33 cellular contexts compared by ENCODE assay signal in genomic region chr7:22316914-22317313, GRCh38.
"Had no signal": no experiment of that assay in that cellular context is flagged by ENCODE, and none has a peak within 500 bp of the region (broad histone marks: within the 10 kb centered on the region; RNA-seq: fewer than 3 reads in every experiment).

No MANE protein-coding gene starts in this region.

- H3K4me3 ChIP-seq: adrenal gland, body of pancreas, esophagus squamous epithelium, gastroesophageal sphincter, heart right ventricle, hepatocyte had no signal

- H3K36me3 ChIP-seq: adrenal gland, gastroesophageal sphincter, heart right ventricle, WERI-Rb-1 had no signal

- H3K9me3 ChIP-seq: adrenal gland, body of pancreas, esophagus squamous epithelium, gastroesophageal sphincter, heart right ventricle had no signal

- H3K9me3 Mint-ChIP-seq: activated B cell treated with CpG ODN at 0.5 μM for 24 hours; activated CD4-positive, alpha-beta memory T cell treated with anti-CD3 and anti-CD28 coated beads for 36 hours; activated CD4-positive, alpha-beta T cell treated with anti-CD3 and anti-CD28 coated beads, Interleukin-2, amount 10 ng/mL, durations not matched to agents 24 days and 14 days; activated naive CD4-positive, alpha-beta T cell treated with anti-CD3 and anti-CD28 coated beads for 36 hours; activated naive CD4-positive, alpha-beta T cell treated with anti-CD3 and anti-CD28 coated beads, Interleukin-2, amount 50 U/mL, for 24 hours; activated naive CD8-positive, alpha-beta T cell treated with anti-CD3 and anti-CD28 coated beads for 36 hours; activated naive CD8-positive, alpha-beta T cell treated with anti-CD3 and anti-CD28 coated beads, Interleukin-2, amount 50 U/mL, for 24 hours; activated T-helper 1 cell treated with anti-CD3 and anti-CD28 coated beads, Interleukin-12 subunit alpha, Interleukin-12 subunit beta, Interleukin-2, Interleukin-4 antibody, amounts not matched to agents 30 ng/mL and 10 ng/mL and 1 ng/mL, durations not matched to agents 14 hours and 24 hours and 36 hours; activated T-helper 2 cell treated with anti-CD3 and anti-CD28 coated beads, Interferon-gamma antibody, Interleukin-2, Interleukin-4, amounts not matched to agents 10 μg/mL and 5 μg/mL and 100 μg/mL, durations not matched to agents 14 hours and 24 hours and 36 hours; T-helper 2 cell treated with Interferon-gamma antibody and Interleukin-4, amounts not matched to agents 5 μg/mL and 100 μg/mL, for 36 hours had no signal

- H3K4me3 Mint-ChIP-seq: activated B cell treated with CpG ODN at 0.5 μM for 24 hours; activated CD4-positive, alpha-beta memory T cell treated with anti-CD3 and anti-CD28 coated beads for 36 hours; activated CD4-positive, alpha-beta T cell treated with anti-CD3 and anti-CD28 coated beads for 36 hours; activated CD4-positive, alpha-beta T cell treated with anti-CD3 and anti-CD28 coated beads, Interleukin-2, amount 10 ng/mL, durations not matched to agents 24 days and 14 days; activated CD8-positive, alpha-beta memory T cell treated with anti-CD3 and anti-CD28 coated beads, Interleukin-2, amount 10 ng/mL, durations not matched to agents 7 days and 5 days; activated CD8-positive, alpha-beta T cell treated with anti-CD3 and anti-CD28 coated beads, Interleukin-2, amount 10 ng/mL, durations not matched to agents 7 days and 5 days; activated naive CD4-positive, alpha-beta T cell treated with anti-CD3 and anti-CD28 coated beads for 36 hours; activated naive CD4-positive, alpha-beta T cell treated with anti-CD3 and anti-CD28 coated beads, Interleukin-2, amount 50 U/mL, for 24 hours; activated naive CD8-positive, alpha-beta T cell treated with anti-CD3 and anti-CD28 coated beads for 36 hours; activated naive CD8-positive, alpha-beta T cell treated with anti-CD3 and anti-CD28 coated beads, Interleukin-2, amount 50 U/mL, for 24 hours; activated T-helper 1 cell treated with anti-CD3 and anti-CD28 coated beads, Interleukin-12 subunit alpha, Interleukin-12 subunit beta, Interleukin-2, Interleukin-4 antibody, amounts not matched to agents 30 ng/mL and 10 ng/mL and 1 ng/mL, durations not matched to agents 14 hours and 24 hours and 36 hours; T-helper 2 cell treated with Interferon-gamma antibody and Interleukin-4, amounts not matched to agents 5 μg/mL and 100 μg/mL, for 36 hours had no signal

- H3K4me1 ChIP-seq: adrenal gland, esophagus squamous epithelium, gastroesophageal sphincter had no signal

- H3K36me3 Mint-ChIP-seq: activated CD4-positive, alpha-beta memory T cell treated with anti-CD3 and anti-CD28 coated beads for 36 hours; activated CD8-positive, alpha-beta memory T cell treated with anti-CD3 and anti-CD28 coated beads, Interleukin-2, amount 10 ng/mL, durations not matched to agents 7 days and 5 days; activated naive CD4-positive, alpha-beta T cell treated with anti-CD3 and anti-CD28 coated beads, Interleukin-2, amount 50 U/mL, for 24 hours; activated naive CD8-positive, alpha-beta T cell treated with anti-CD3 and anti-CD28 coated beads for 36 hours had no signal

- H3K4me1 Mint-ChIP-seq: activated B cell treated with CpG ODN at 0.5 μM for 24 hours; activated CD4-positive, alpha-beta T cell treated with anti-CD3 and anti-CD28 coated beads for 36 hours; activated CD4-positive, alpha-beta T cell treated with anti-CD3 and anti-CD28 coated beads, Interleukin-2, amount 10 ng/mL, durations not matched to agents 24 days and 14 days; activated CD8-positive, alpha-beta memory T cell treated with anti-CD3 and anti-CD28 coated beads, Interleukin-2, amount 10 ng/mL, durations not matched to agents 7 days and 5 days; activated naive CD4-positive, alpha-beta T cell treated with anti-CD3 and anti-CD28 coated beads, Interleukin-2, amount 50 U/mL, for 24 hours; activated naive CD8-positive, alpha-beta T cell treated with anti-CD3 and anti-CD28 coated beads for 36 hours; activated naive CD8-positive, alpha-beta T cell treated with anti-CD3 and anti-CD28 coated beads, Interleukin-2, amount 50 U/mL, for 24 hours had no signal

- ATAC-seq: activated CD4-positive, alpha-beta T cell treated with anti-CD3 and anti-CD28 coated beads for 36 hours; activated CD8-positive, alpha-beta memory T cell treated with anti-CD3 and anti-CD28 coated beads, Interleukin-2, amount 10 ng/mL, durations not matched to agents 7 days and 5 days; activated CD8-positive, alpha-beta T cell treated with anti-CD3 and anti-CD28 coated beads, Interleukin-2, amount 10 ng/mL, durations not matched to agents 7 days and 5 days; activated naive CD8-positive, alpha-beta T cell treated with anti-CD3 and anti-CD28 coated beads, Interleukin-2, amount 50 U/mL, for 24 hours; body of pancreas; gastroesophageal sphincter; heart right ventricle had no signal

- H3K27me3 ChIP-seq: adrenal gland, body of pancreas, esophagus squamous epithelium, heart right ventricle, hepatocyte had no signal

- DNase-seq: activated B cell treated with CpG ODN at 0.5 μM for 24 hours; activated CD4-positive, alpha-beta memory T cell treated with anti-CD3 and anti-CD28 coated beads for 36 hours; activated CD4-positive, alpha-beta T cell treated with anti-CD3 and anti-CD28 coated beads for 36 hours; activated CD4-positive, alpha-beta T cell treated with anti-CD3 and anti-CD28 coated beads, Interleukin-2, amount 10 ng/mL, durations not matched to agents 24 days and 14 days; activated CD4-positive, CD25-positive, alpha-beta regulatory T cell treated with anti-CD3 and anti-CD28 coated beads, Interleukin-2, amount 50 U/mL, for 72 hours; activated CD8-positive, alpha-beta memory T cell treated with anti-CD3 and anti-CD28 coated beads, Interleukin-2, amount 10 ng/mL, durations not matched to agents 7 days and 5 days; activated CD8-positive, alpha-beta memory T cell treated with anti-CD3 and anti-CD28 coated beads, Interleukin-2, amount 50 U/mL, for 4 hours; activated CD8-positive, alpha-beta T cell treated with anti-CD3 and anti-CD28 coated beads, Interleukin-2, amount 10 ng/mL, durations not matched to agents 7 days and 5 days; activated effector memory CD4-positive, alpha-beta T cell treated with anti-CD3 and anti-CD28 coated beads, Interleukin-2, amount 50 U/mL, for 16 hours; activated naive CD4-positive, alpha-beta T cell treated with anti-CD3 and anti-CD28 coated beads for 36 hours; activated naive CD8-positive, alpha-beta T cell treated with anti-CD3 and anti-CD28 coated beads for 36 hours; activated naive CD8-positive, alpha-beta T cell treated with anti-CD3 and anti-CD28 coated beads, Interleukin-2, amount 50 U/mL, for 24 hours; activated T-cell treated with anti-CD3 and anti-CD28 coated beads, Interleukin-2, amount 50 U/mL, for 1 hour; activated T-cell treated with anti-CD3 and anti-CD28 coated beads, Interleukin-2, amount 50 U/mL, for 48 hours; adrenal gland; amygdala; aorta; body of pancreas; caudate nucleus; cortex of kidney; dermis blood vessel endothelial cell; effector CD8-positive, alpha-beta T cell; esophagus squamous epithelium; foreskin melanocyte; heart right ventricle; T1000; WERI-Rb-1 had no signal

- H3K27ac Mint-ChIP-seq: activated B cell treated with CpG ODN at 0.5 μM for 24 hours; activated CD4-positive, alpha-beta memory T cell treated with anti-CD3 and anti-CD28 coated beads for 36 hours; activated CD4-positive, alpha-beta T cell treated with anti-CD3 and anti-CD28 coated beads for 36 hours; activated CD4-positive, alpha-beta T cell treated with anti-CD3 and anti-CD28 coated beads, Interleukin-2, amount 10 ng/mL, durations not matched to agents 24 days and 14 days; activated CD8-positive, alpha-beta memory T cell treated with anti-CD3 and anti-CD28 coated beads, Interleukin-2, amount 10 ng/mL, durations not matched to agents 7 days and 5 days; activated CD8-positive, alpha-beta T cell treated with anti-CD3 and anti-CD28 coated beads, Interleukin-2, amount 10 ng/mL, durations not matched to agents 7 days and 5 days; activated naive CD4-positive, alpha-beta T cell treated with anti-CD3 and anti-CD28 coated beads for 36 hours; activated naive CD4-positive, alpha-beta T cell treated with anti-CD3 and anti-CD28 coated beads, Interleukin-2, amount 50 U/mL, for 24 hours; activated naive CD8-positive, alpha-beta T cell treated with anti-CD3 and anti-CD28 coated beads for 36 hours; activated naive CD8-positive, alpha-beta T cell treated with anti-CD3 and anti-CD28 coated beads, Interleukin-2, amount 50 U/mL, for 24 hours; activated T-helper 1 cell treated with anti-CD3 and anti-CD28 coated beads, Interleukin-12 subunit alpha, Interleukin-12 subunit beta, Interleukin-2, Interleukin-4 antibody, amounts not matched to agents 30 ng/mL and 10 ng/mL and 1 ng/mL, durations not matched to agents 14 hours and 24 hours and 36 hours; activated T-helper 2 cell treated with anti-CD3 and anti-CD28 coated beads, Interferon-gamma antibody, Interleukin-2, Interleukin-4, amounts not matched to agents 10 μg/mL and 5 μg/mL and 100 μg/mL, durations not matched to agents 14 hours and 24 hours and 36 hours; T-helper 2 cell treated with Interferon-gamma antibody and Interleukin-4, amounts not matched to agents 5 μg/mL and 100 μg/mL, for 36 hours had no signal

- H3K27me3 Mint-ChIP-seq: activated B cell treated with CpG ODN at 0.5 μM for 24 hours had no signal
